In the genomic region with DNA sequence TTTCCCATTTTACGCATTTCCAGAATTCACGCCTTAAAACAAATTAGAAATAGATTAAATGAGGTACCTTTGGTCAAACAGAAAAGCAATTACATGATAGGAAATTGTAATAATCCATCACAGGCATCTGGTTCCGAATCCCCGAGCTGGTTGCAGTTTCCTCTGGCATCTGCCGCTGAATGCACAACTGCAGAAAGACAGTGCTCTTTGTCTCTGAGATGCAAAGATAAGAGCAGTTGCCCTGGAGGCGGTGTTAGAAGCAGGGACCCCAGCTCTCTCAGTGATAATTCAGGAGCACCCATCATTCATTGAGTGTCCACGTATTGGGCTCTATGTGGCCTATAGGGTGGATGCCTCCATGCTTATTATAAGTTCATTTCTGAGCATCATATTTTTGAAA, we compare ENCODE assay signal across 18 cellular contexts.
"Had no signal": no experiment of that assay in that cellular context is flagged by ENCODE, and none has a peak within 500 bp of the region (broad histone marks: within the 10 kb centered on the region; RNA-seq: fewer than 3 reads in every experiment).

No MANE protein-coding gene starts in this region.

- H3K27ac Mint-ChIP-seq: effector memory CD8-positive, alpha-beta T cell; memory B cell; natural killer cell; progenitor cell of endocrine pancreas; stimulated activated effector memory CD8-positive, alpha-beta T cell treated with anti-CD3 and anti-CD28 coated beads, Interleukin-12 subunit alpha, Interleukin-12 subunit beta, amount 100 ng/mL, for 72 hours; type B pancreatic cell had no signal

- ATAC-seq: effector memory CD8-positive, alpha-beta T cell; left lobe of liver; natural killer cell; pancreas; stimulated activated effector memory CD8-positive, alpha-beta T cell treated with anti-CD3 and anti-CD28 coated beads, Interleukin-12 subunit alpha, Interleukin-12 subunit beta, amount 100 ng/mL, for 72 hours had no signal

- H3K27me3 Mint-ChIP-seq: effector memory CD8-positive, alpha-beta T cell; memory B cell; type B pancreatic cell had no signal

- H3K4me1 Mint-ChIP-seq: natural killer cell; stimulated activated effector memory CD8-positive, alpha-beta T cell treated with anti-CD3 and anti-CD28 coated beads, Interleukin-12 subunit alpha, Interleukin-12 subunit beta, amount 100 ng/mL, for 72 hours had no signal

- H3K9me3 Mint-ChIP-seq: effector memory CD8-positive, alpha-beta T cell; natural killer cell; neural crest cell; stimulated activated effector memory CD8-positive, alpha-beta T cell treated with anti-CD3 and anti-CD28 coated beads, Interleukin-12 subunit alpha, Interleukin-12 subunit beta, amount 100 ng/mL, for 72 hours; type B pancreatic cell had no signal

- H3K36me3 Mint-ChIP-seq: memory B cell; natural killer cell; stimulated activated effector memory CD8-positive, alpha-beta T cell treated with anti-CD3 and anti-CD28 coated beads, Interleukin-12 subunit alpha, Interleukin-12 subunit beta, amount 100 ng/mL, for 72 hours; type B pancreatic cell had no signal

- DNase-seq: dermis blood vessel endothelial cell; effector memory CD8-positive, alpha-beta T cell; kidney; natural killer cell; pancreas; sigmoid colon; stimulated activated CD4-positive, alpha-beta T cell treated with anti-CD3 and anti-CD28 coated beads, Interleukin-2, amount 100 ng/mL, for 24 hours; stimulated activated CD4-positive, alpha-beta T cell treated with anti-CD3 and anti-CD28 coated beads, Interleukin-4, amount 100 ng/mL, for 24 hours; stimulated activated naive CD4-positive, alpha-beta T cell treated with Interleukin-2 at 50 U/mL for 16 hours; stomach; testis; tibial artery had no signal

- H3K4me3 Mint-ChIP-seq: effector memory CD8-positive, alpha-beta T cell; memory B cell; natural killer cell; neural crest cell; stimulated activated effector memory CD8-positive, alpha-beta T cell treated with anti-CD3 and anti-CD28 coated beads, Interleukin-12 subunit alpha, Interleukin-12 subunit beta, amount 100 ng/mL, for 72 hours; type B pancreatic cell had no signal
